ENCODE assay signal across 8 cellular contexts in genomic region chr7:44081266-44081748, GRCh38. TPM values are rescaled to one million over a fixed set of nuclear protein-coding genes. Genes with fewer than 3 reads are reported as not detected.
DNase-seq lines count a peak whose midpoint lies in the region; ATAC-seq and TF ChIP-seq lines count a peak whose summit lies in the region.

No MANE protein-coding gene starts in this region.

- TF ChIP-seq CTCF in Caco-2 (IDR thresholded peaks at IDR 0.05; ENCODE audit: insufficient read depth in 1 of 2, low read depth in 1 of 2, low read length in 1 of 2, severe bottlenecking in 1 of 2, unreplicated experiment in 1 of 2) (no peak), OCI-LY1 (IDR thresholded peaks at IDR 0.05; ENCODE audit: low read length) (peak; percentile 33; the same call in 1 of the 2 replicates), colonic mucosa (IDR thresholded peaks at IDR 0.05) (no peak), neutrophil (IDR thresholded peaks at IDR 0.05) (no peak)

- H3K4me1 ChIP-seq in Caco-2 (no peaks in the 10 kb centered on the region), OCI-LY1 (ENCODE audit: insufficient read depth, low read length, severe bottlenecking) (peaks cover 59% of the 10 kb centered on the region), colonic mucosa (peaks cover 7% of the 10 kb centered on the region), neutrophil (ENCODE audit: control insufficient read depth in 1 of 2, insufficient read depth in 1 of 2, low read depth in 1 of 2, low read length in 1 of 2) (peaks cover 19 to 21% of the 10 kb centered on the region in 2 experiments)

- H4K20me1 ChIP-seq in OCI-LY1 (ENCODE audit: insufficient read depth, low read length): no peaks in the 10 kb centered on the region

- peaks cover 23% of the 10 kb centered on the region for H3K36me3 Mint-ChIP-seq in Caco-2 (ENCODE audit: insufficient read depth, unreplicated experiment)

- intact Hi-C loops in Caco-2 (cut with micrococcal nuclease; ENCODE audit: unreplicated experiment): loop anchor here (5.0 kb wide), 2 partner anchors 64 to 121 kb away; partner anchors contain the start of gene YKT6
- intact Hi-C loops in colonic mucosa (cut with DNase I): loop anchor here (5.0 kb wide), 1 partner anchor 41 kb away; the partner anchor contains the start of gene POLD2

- no peaks in the 10 kb centered on the region for H3K79me2 ChIP-seq in OCI-LY1 (ENCODE audit: insufficient read depth, low read length)

- H3K4me1 Mint-ChIP-seq in Caco-2 (ENCODE audit: low read depth, unreplicated experiment): no peaks in the 10 kb centered on the region

- peak overlapping the region; percentile 76 for H3K27ac ChIP-seq in OCI-LY1 (ENCODE audit: low read depth, low read length, poor library complexity, severe bottlenecking)
- peak overlapping the region; percentile 99 for H3K27ac ChIP-seq in colonic mucosa
- peak overlapping the region; percentile 99 for H3K27ac ChIP-seq in neutrophil

- peak overlapping the region; percentile 75 for H3K4me3 ChIP-seq in Caco-2 (ENCODE audit: low read depth, low read length)
- H3K4me3 ChIP-seq in OCI-LY1 (ENCODE audit: low read depth, low read length, poor library complexity, severe bottlenecking): peak overlapping the region; percentile 83
- peak overlapping the region; percentile 82 for H3K4me3 ChIP-seq in colonic mucosa
- peak overlapping the region; percentile 80 to 86 for H3K4me3 ChIP-seq in neutrophil (ENCODE audit: low read depth in 1 of 2, low read length in 1 of 2)

- H3K4me2 ChIP-seq in OCI-LY1 (ENCODE audit: low read length): peak overlapping the region; percentile 92

- peak overlapping the region; percentile 87 for H3K9ac ChIP-seq in OCI-LY1 (ENCODE audit: low read length)
- peak overlapping the region; percentile 14 to 69 for H3K9ac ChIP-seq in colonic mucosa (ENCODE audit: low read depth in 2 of 2, low read length in 2 of 2)

- no peak for ATAC-seq in HG03460 (IDR thresholded peaks at IDR 0.05; ENCODE audit: unreplicated experiment)

- peaks cover 17% of the 10 kb centered on the region for H3F3A ChIP-seq in OCI-LY1 (ENCODE audit: insufficient read depth, low read length)

- no peaks in the 10 kb centered on the region for H3K9me2 ChIP-seq in OCI-LY1 (ENCODE audit: low read depth, low read length)

- no peaks in the 10 kb centered on the region for H3K27me3 Mint-ChIP-seq in Caco-2 (ENCODE audit: insufficient read depth, unreplicated experiment)

- BruUV-seq in Caco-2 (replicated peaks; lab: Mats Ljungman, UMichigan): TSS peak; percentile 60

- peak overlapping the region; percentile 86 for H3K27ac Mint-ChIP-seq in Caco-2 (ENCODE audit: unreplicated experiment)

- DNase-seq in Caco-2 (no peak), colonic mucosa (no peak), D341Med (ENCODE audit: low spot score) (no peak), SK-N-DZ (ENCODE audit: low spot score) (no peak)
- DNase-seq in stimulated activated CD4-positive, alpha-beta T cell treated with anti-CD3 and anti-CD28 coated beads, Interleukin-2, amount 100 ng/mL, for 24 hours: no peak

- peaks cover 9% of the 10 kb centered on the region for H3K36me3 ChIP-seq in Caco-2 (ENCODE audit: control insufficient read depth, insufficient read depth, low read length)
- H3K36me3 ChIP-seq in OCI-LY1 (ENCODE audit: insufficient read depth, low read length): peaks cover 54% of the 10 kb centered on the region
- H3K36me3 ChIP-seq in colonic mucosa: peaks cover 25% of the 10 kb centered on the region
- peaks cover 45% of the 10 kb centered on the region for H3K36me3 ChIP-seq in neutrophil

- H3K4me3 Mint-ChIP-seq in Caco-2 (ENCODE audit: unreplicated experiment): peak overlapping the region; percentile 78

- H3K9me3 ChIP-seq in Caco-2 (no peaks in the 10 kb centered on the region), OCI-LY1 (ENCODE audit: low read length) (no peaks in the 10 kb centered on the region), colonic mucosa (no peaks in the 10 kb centered on the region), neutrophil (no peaks in the 10 kb centered on the region)

- no peak overlapping the region for H2AFZ ChIP-seq in OCI-LY1 (ENCODE audit: low read length)

- no peaks in the 10 kb centered on the region for H3K27me3 ChIP-seq in Caco-2 (replicated peaks; ENCODE audit: control insufficient read depth, insufficient read depth, low read length)
- no peaks in the 10 kb centered on the region for H3K27me3 ChIP-seq in OCI-LY1 (ENCODE audit: insufficient read depth, low read length)
- no peaks in the 10 kb centered on the region for H3K27me3 ChIP-seq in colonic mucosa
- no peaks in the 10 kb centered on the region for H3K27me3 ChIP-seq in neutrophil

- POLR2A ChIA-PET in Caco-2 (lab: Charles Lee): no interaction called here

- CTCF ChIA-PET in Caco-2 (lab: Charles Lee): no interaction called here

- H3K9me3 Mint-ChIP-seq in Caco-2 (ENCODE audit: unreplicated experiment): no peaks in the 10 kb centered on the region

RNA-seq across cellular contexts. Expression of gene POLM, which starts 1.0 kb away (rescaled TPM):
- total RNA-seq in Caco-2 (2022): 18.3 and 19.5 TPM in 2 replicates
- 10 to 100 TPM; 17.2 to 25.9 TPM for total RNA-seq in colonic mucosa
- polyA plus RNA-seq in SK-N-DZ (2014; cell fraction: cytosol; rRNA removed): 12.0 and 14.9 TPM in 2 replicates
- 42.3 and 58.7 TPM in 2 replicates for polyA plus RNA-seq in SK-N-DZ (2014; cell fraction: nucleus; rRNA removed)

RNA-seq across cellular contexts. Expression of gene PGAM2, which starts 15.9 kb away (rescaled TPM):
- total RNA-seq in Caco-2 (2022): not detected in 2 replicates
- total RNA-seq in colonic mucosa: under 1 TPM; 0.29 to 0.52 TPM
- polyA plus RNA-seq in SK-N-DZ (2014; cell fraction: cytosol; rRNA removed): 15.5 and 22.9 TPM in 2 replicates
- polyA plus RNA-seq in SK-N-DZ (2014; cell fraction: nucleus; rRNA removed): 6.3 and 12.6 TPM in 2 replicates

RNA-seq across cellular contexts. Expression of gene AEBP1, which starts 22.8 kb away (rescaled TPM):
- total RNA-seq in Caco-2 (2022): 0.54 TPM in 1 of 2 replicates, not detected in the other
- total RNA-seq in colonic mucosa: 10 to 100 TPM; 21.4 to 30.4 TPM
- 7.9 and 10.0 TPM in 2 replicates for polyA plus RNA-seq in SK-N-DZ (2014; cell fraction: cytosol; rRNA removed)
- polyA plus RNA-seq in SK-N-DZ (2014; cell fraction: nucleus; rRNA removed): 55.9 and 111 TPM in 2 replicates

RNA-seq across cellular contexts. Expression of gene DBNL, which starts 36.8 kb away (rescaled TPM):
- total RNA-seq in Caco-2 (2022) (83.2 and 85.5 TPM in 2 replicates), colonic mucosa (100 to 1,000 TPM in 1 of 2 donors, 10 to 100 TPM in 1; 81.4 to 106 TPM)
- 81.4 and 90.8 TPM in 2 replicates for polyA plus RNA-seq in SK-N-DZ (2014; cell fraction: cytosol; rRNA removed)
- polyA plus RNA-seq in SK-N-DZ (2014; cell fraction: nucleus; rRNA removed): 75.7 and 85.6 TPM in 2 replicates

RNA-seq across cellular contexts. Expression of gene POLD2, which starts 42.0 kb away (rescaled TPM):
- 130 and 140 TPM in 2 replicates for total RNA-seq in Caco-2 (2022)
- 100 to 1,000 TPM in 1 of 2 donors, 10 to 100 TPM in 1; 54.8 to 161 TPM for total RNA-seq in colonic mucosa
- 133 and 138 TPM in 2 replicates for polyA plus RNA-seq in SK-N-DZ (2014; cell fraction: cytosol; rRNA removed)
- polyA plus RNA-seq in SK-N-DZ (2014; cell fraction: nucleus; rRNA removed): 191 and 245 TPM in 2 replicates

Comparison
In these comparisons a context has a peak if more than half of its experiments do, and no peak if none do; other contexts are left out.
1. RNA of gene AEBP1, which starts 22.8 kb away (total RNA-seq): 21.4 to 30.4 TPM in colonic mucosa; 0.54 TPM in Caco-2; every median in the first group is over 10 times any median in the second.
2. Peak in every context shown above with its lines, with median percentiles within 50 percentile points of each other: H3K4me3 ChIP-seq and H3K27ac ChIP-seq.